ENCODE assay signal across 19 cellular contexts in genomic region chr2:85718006-85718391, GRCh38. TPM values are rescaled to one million over a fixed set of nuclear protein-coding genes. Genes with fewer than 3 reads are reported as not detected.
DNase-seq lines count a peak whose midpoint lies in the region; ATAC-seq and TF ChIP-seq lines count a peak whose summit lies in the region.
"Had no signal": no experiment of that assay in that cellular context is flagged by ENCODE, and none has a peak within 500 bp of the region (broad histone marks: within the 10 kb centered on the region; RNA-seq: fewer than 3 reads in every experiment).

No MANE protein-coding gene starts in this region.

- H3K36me3 ChIP-seq in OCI-LY1 (ENCODE audit: insufficient read depth, low read length) (no peaks in the 10 kb centered on the region), brain microvascular endothelial cell (replicated peaks) (no peaks in the 10 kb centered on the region), upper lobe of right lung (no peaks in the 10 kb centered on the region)
- H3K36me3 ChIP-seq: cardiac muscle cell, heart left ventricle, spleen, stomach had no signal

- H3K4me1 ChIP-seq in OCI-LY1 (ENCODE audit: insufficient read depth, low read length, severe bottlenecking) (no peaks in the 10 kb centered on the region), upper lobe of right lung (peaks cover 28% of the 10 kb centered on the region)
- H3K4me1 ChIP-seq: parathyroid adenoma had no signal

- H3K27ac Mint-ChIP-seq in activated T-helper 1 cell treated with anti-CD3 and anti-CD28 coated beads, Interleukin-12 subunit alpha, Interleukin-12 subunit beta, Interleukin-2, Interleukin-4 antibody, amounts not matched to agents 30 ng/mL and 10 ng/mL and 1 ng/mL, durations not matched to agents 14 hours and 24 hours and 36 hours: no peak overlapping the region
- H3K27ac Mint-ChIP-seq: activated naive CD8-positive, alpha-beta T cell treated with anti-CD3 and anti-CD28 coated beads for 36 hours had no signal

- H3K27me3 ChIP-seq in OCI-LY1 (ENCODE audit: insufficient read depth, low read length): no peaks in the 10 kb centered on the region
- H3K27me3 ChIP-seq in brain microvascular endothelial cell (replicated peaks): no peaks in the 10 kb centered on the region
- no peaks in the 10 kb centered on the region for H3K27me3 ChIP-seq in upper lobe of right lung
- H3K27me3 ChIP-seq: cardiac muscle cell, heart left ventricle, stomach had no signal

- peaks cover 7% of the 10 kb centered on the region for H3K36me3 Mint-ChIP-seq in activated T-helper 1 cell treated with anti-CD3 and anti-CD28 coated beads, Interleukin-12 subunit alpha, Interleukin-12 subunit beta, Interleukin-2, Interleukin-4 antibody, amounts not matched to agents 30 ng/mL and 10 ng/mL and 1 ng/mL, durations not matched to agents 14 hours and 24 hours and 36 hours (ENCODE audit: low read depth)
- H3K36me3 Mint-ChIP-seq: activated naive CD8-positive, alpha-beta T cell treated with anti-CD3 and anti-CD28 coated beads for 36 hours had no signal

- in situ Hi-C loops in brain microvascular endothelial cell (cut with HindIII; ENCODE audit: low pct_ligation_motif_present, low sequenced_read_pairs): loop anchor here (25.0 kb wide), 1 partner anchor 94 kb away; no protein-coding TSS in a partner anchor

- no peak overlapping the region for H3K27ac ChIP-seq in OCI-LY1 (ENCODE audit: low read depth, low read length, poor library complexity, severe bottlenecking)
- no peak overlapping the region for H3K27ac ChIP-seq in brain microvascular endothelial cell
- no peak overlapping the region for H3K27ac ChIP-seq in upper lobe of right lung
- H3K27ac ChIP-seq: cardiac muscle cell, heart left ventricle, parathyroid adenoma, spleen, stomach had no signal

- H3K9me3 ChIP-seq in OCI-LY1 (ENCODE audit: low read length) (no peaks in the 10 kb centered on the region), upper lobe of right lung (no peaks in the 10 kb centered on the region)
- H3K9me3 ChIP-seq: heart left ventricle, spleen, stomach had no signal

- ATAC-seq in upper lobe of right lung: peak; percentile 3

- H3K4me3 Mint-ChIP-seq in activated T-helper 1 cell treated with anti-CD3 and anti-CD28 coated beads, Interleukin-12 subunit alpha, Interleukin-12 subunit beta, Interleukin-2, Interleukin-4 antibody, amounts not matched to agents 30 ng/mL and 10 ng/mL and 1 ng/mL, durations not matched to agents 14 hours and 24 hours and 36 hours: no peak overlapping the region
- H3K4me3 Mint-ChIP-seq: activated naive CD8-positive, alpha-beta T cell treated with anti-CD3 and anti-CD28 coated beads for 36 hours had no signal

- H3K27me3 Mint-ChIP-seq in activated T-helper 1 cell treated with anti-CD3 and anti-CD28 coated beads, Interleukin-12 subunit alpha, Interleukin-12 subunit beta, Interleukin-2, Interleukin-4 antibody, amounts not matched to agents 30 ng/mL and 10 ng/mL and 1 ng/mL, durations not matched to agents 14 hours and 24 hours and 36 hours (ENCODE audit: insufficient read depth): no peaks in the 10 kb centered on the region

- H3K4me1 Mint-ChIP-seq in activated T-helper 1 cell treated with anti-CD3 and anti-CD28 coated beads, Interleukin-12 subunit alpha, Interleukin-12 subunit beta, Interleukin-2, Interleukin-4 antibody, amounts not matched to agents 30 ng/mL and 10 ng/mL and 1 ng/mL, durations not matched to agents 14 hours and 24 hours and 36 hours (ENCODE audit: low read depth): peaks cover 36% of the 10 kb centered on the region

- no peak overlapping the region for H3K4me2 ChIP-seq in OCI-LY1 (ENCODE audit: low read length)

- H3K79me2 ChIP-seq in OCI-LY1 (ENCODE audit: insufficient read depth, low read length): no peaks in the 10 kb centered on the region
- H3K79me2 ChIP-seq: parathyroid adenoma had no signal

- H2AFZ ChIP-seq in OCI-LY1 (ENCODE audit: low read length): no peak overlapping the region
- H2AFZ ChIP-seq: parathyroid adenoma had no signal

- peaks cover 10% of the 10 kb centered on the region for H3K9me3 Mint-ChIP-seq in activated T-helper 1 cell treated with anti-CD3 and anti-CD28 coated beads, Interleukin-12 subunit alpha, Interleukin-12 subunit beta, Interleukin-2, Interleukin-4 antibody, amounts not matched to agents 30 ng/mL and 10 ng/mL and 1 ng/mL, durations not matched to agents 14 hours and 24 hours and 36 hours
- H3K9me3 Mint-ChIP-seq: activated naive CD8-positive, alpha-beta T cell treated with anti-CD3 and anti-CD28 coated beads for 36 hours had no signal

- H4K20me1 ChIP-seq in OCI-LY1 (ENCODE audit: insufficient read depth, low read length): no peaks in the 10 kb centered on the region

- DNase-seq in SIG-M5 treated with dmso at 0.1 percent for 504 hours (lab: John Stamatoyannopoulos, UW; ENCODE audit: unreplicated experiment) (peak; percentile 50), SIG-M5 (lab: John Stamatoyannopoulos, UW) (no peak), brain microvascular endothelial cell (no peak), upper lobe of right lung (no peak), cerebellum (ENCODE audit: low spot score) (no peak), germinal center (ENCODE audit: low spot score) (no peak)
- DNase-seq in activated T-helper 1 cell treated with anti-CD3 and anti-CD28 coated beads, Interleukin-12 subunit alpha, Interleukin-12 subunit beta, Interleukin-2, Interleukin-4 antibody, amounts not matched to agents 30 ng/mL and 10 ng/mL and 1 ng/mL, durations not matched to agents 14 hours and 24 hours and 36 hours (ENCODE audit: low spot score): no peak
- DNase-seq: activated CD4-positive, CD25-positive, alpha-beta regulatory T cell treated with anti-CD3 and anti-CD28 coated beads, Interleukin-2, amount 50 U/mL, for 72 hours; activated CD8-positive, alpha-beta memory T cell treated with anti-CD3 and anti-CD28 coated beads, Interleukin-2, amount 50 U/mL, for 48 hours; activated naive CD8-positive, alpha-beta T cell treated with anti-CD3 and anti-CD28 coated beads for 36 hours; GOT3; NCI-H187; spleen; stomach; SW 1271 had no signal

- intact Hi-C loops in upper lobe of right lung (cut with DNase I): no loop called here
- intact Hi-C loops in activated T-helper 1 cell treated with anti-CD3 and anti-CD28 coated beads, Interleukin-12 subunit alpha, Interleukin-12 subunit beta, Interleukin-2, Interleukin-4 antibody, amounts not matched to agents 30 ng/mL and 10 ng/mL and 1 ng/mL, durations not matched to agents 14 hours and 24 hours and 36 hours (cut with micrococcal nuclease): no loop called here

- no peak overlapping the region for H3K4me3 ChIP-seq in OCI-LY1 (ENCODE audit: low read depth, low read length, poor library complexity, severe bottlenecking)
- H3K4me3 ChIP-seq in brain microvascular endothelial cell (ENCODE audit: low read depth, low read length): no peak overlapping the region
- H3K4me3 ChIP-seq in upper lobe of right lung: no peak overlapping the region
- H3K4me3 ChIP-seq: cardiac muscle cell, heart left ventricle, spleen, stomach had no signal

- peak; percentile 53 for TF ChIP-seq CTCF in OCI-LY1 (IDR thresholded peaks at IDR 0.05; ENCODE audit: low read length)
- TF ChIP-seq CTCF in brain microvascular endothelial cell (IDR thresholded peaks at IDR 0.05; ENCODE audit: low read depth, low read length, missing control alignments): peak; percentile 30
- TF ChIP-seq CTCF in upper lobe of right lung (IDR thresholded peaks at IDR 0.05): peak; percentile 15

- H3K9me2 ChIP-seq in OCI-LY1 (ENCODE audit: low read depth, low read length): no peaks in the 10 kb centered on the region

- no peak overlapping the region for H3K9ac ChIP-seq in OCI-LY1 (ENCODE audit: low read length)
- H3K9ac ChIP-seq: parathyroid adenoma had no signal

- no peaks in the 10 kb centered on the region for H3F3A ChIP-seq in OCI-LY1 (ENCODE audit: insufficient read depth, low read length)

RNA-seq across cellular contexts. Expression of gene GNLY, which starts 23.8 kb away (rescaled TPM):
- total RNA-seq in upper lobe of right lung (18.5 TPM), cerebellum (not detected)
- total RNA-seq in activated T-helper 1 cell treated with anti-CD3 and anti-CD28 coated beads, Interleukin-12 subunit alpha, Interleukin-12 subunit beta, Interleukin-2, Interleukin-4 antibody, amounts not matched to agents 30 ng/mL and 10 ng/mL and 1 ng/mL, durations not matched to agents 14 hours and 24 hours and 36 hours: 141 and 152 TPM in 2 replicates
- total RNA-seq: cardiac muscle cell had no signal

RNA-seq across cellular contexts. Expression of gene ATOH8, which starts 35.8 kb away (rescaled TPM):
- total RNA-seq in upper lobe of right lung (93.6 TPM), cerebellum (13.2 TPM)
- total RNA-seq in activated T-helper 1 cell treated with anti-CD3 and anti-CD28 coated beads, Interleukin-12 subunit alpha, Interleukin-12 subunit beta, Interleukin-2, Interleukin-4 antibody, amounts not matched to agents 30 ng/mL and 10 ng/mL and 1 ng/mL, durations not matched to agents 14 hours and 24 hours and 36 hours: 0.29 and 0.47 TPM in 2 replicates
- total RNA-seq: activated naive CD8-positive, alpha-beta T cell treated with anti-CD3 and anti-CD28 coated beads for 36 hours had no signal

RNA-seq across cellular contexts. Expression of gene SFTPB, which starts 50.0 kb away (rescaled TPM):
- total RNA-seq in upper lobe of right lung (14,872 TPM), cerebellum (1.7 TPM)
- total RNA-seq in activated T-helper 1 cell treated with anti-CD3 and anti-CD28 coated beads, Interleukin-12 subunit alpha, Interleukin-12 subunit beta, Interleukin-2, Interleukin-4 antibody, amounts not matched to agents 30 ng/mL and 10 ng/mL and 1 ng/mL, durations not matched to agents 14 hours and 24 hours and 36 hours: not detected in 2 replicates
- total RNA-seq: activated naive CD8-positive, alpha-beta T cell treated with anti-CD3 and anti-CD28 coated beads for 36 hours; cardiac muscle cell had no signal

Comparison
In these comparisons a context has a peak if more than half of its experiments do, and no peak if none do; other contexts are left out.
1. RNA of gene GNLY, which starts 23.8 kb away (total RNA-seq): 141 to 152 TPM in activated T-helper 1 cell treated with anti-CD3 and anti-CD28 coated beads, Interleukin-12 subunit alpha, Interleukin-12 subunit beta, Interleukin-2, Interleukin-4 antibody, amounts not matched to agents 30 ng/mL and 10 ng/mL and 1 ng/mL, durations not matched to agents 14 hours and 24 hours and 36 hours and 18.5 TPM in upper lobe of right lung (single experiment); not detected in cerebellum (single experiment); every median in the first group is over 10 times any median in the second.
2. RNA of gene SFTPB, which starts 50.0 kb away (total RNA-seq): 14,872 TPM in upper lobe of right lung (single experiment); 1.7 TPM in cerebellum (single experiment) and not detected in activated T-helper 1 cell treated with anti-CD3 and anti-CD28 coated beads, Interleukin-12 subunit alpha, Interleukin-12 subunit beta, Interleukin-2, Interleukin-4 antibody, amounts not matched to agents 30 ng/mL and 10 ng/mL and 1 ng/mL, durations not matched to agents 14 hours and 24 hours and 36 hours; every median in the first group is over 1,000 times any median in the second.
3. Peak in every context shown above with its lines, with median percentiles within 50 percentile points of each other: CTCF ChIP-seq.